ENCODE assay signal across 28 cellular contexts in the genomic region with DNA sequence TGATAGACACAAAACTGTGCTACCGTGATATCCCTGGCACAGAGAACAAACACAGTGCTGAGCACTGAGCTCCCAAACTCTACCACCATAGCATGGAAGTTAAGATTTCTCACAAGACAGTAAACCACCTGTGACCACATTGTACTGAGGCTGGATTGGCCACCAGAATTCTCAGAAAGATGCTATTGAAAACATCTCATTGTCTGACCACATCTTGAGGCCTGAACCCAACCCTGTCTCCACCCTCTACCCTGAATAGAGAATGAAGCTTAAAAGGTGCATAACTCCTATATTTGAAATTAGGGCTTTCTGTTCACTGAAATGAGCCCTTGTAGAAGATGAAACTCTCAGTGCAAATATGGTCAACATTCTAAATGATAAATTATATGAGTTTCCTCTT.
"Had no signal": no experiment of that assay in that cellular context is flagged by ENCODE, and none has a peak within 500 bp of the region (broad histone marks: within the 10 kb centered on the region; RNA-seq: fewer than 3 reads in every experiment).

No MANE protein-coding gene starts in this region.

- H3K4me3 ChIP-seq: colonic mucosa, coronary artery, dorsolateral prefrontal cortex, esophagus muscularis mucosa, esophagus squamous epithelium, gastrocnemius medialis, gastroesophageal sphincter, heart left ventricle, heart right ventricle, hepatocyte had no signal

- FAIRE-seq: endometrium, endothelial cell of umbilical vein, frontal cortex had no signal

- H3K27me3 ChIP-seq: colonic mucosa, esophagus muscularis mucosa, esophagus squamous epithelium, foreskin keratinocyte, gastrocnemius medialis, gastroesophageal sphincter, heart left ventricle, heart right ventricle, hepatocyte had no signal

- H3K9me3 ChIP-seq: colonic mucosa, esophagus muscularis mucosa, esophagus squamous epithelium, gastrocnemius medialis, gastroesophageal sphincter, heart left ventricle, heart right ventricle had no signal

- DNase-seq: colonic mucosa; cortex of kidney; dermis blood vessel endothelial cell; dorsolateral prefrontal cortex; effector CD4-positive, alpha-beta T cell; effector CD8-positive, alpha-beta T cell; effector memory CD4-positive, alpha-beta T cell; effector memory CD8-positive, alpha-beta T cell; endodermal cell; erythroblast; esophagus squamous epithelium; foreskin fibroblast; foreskin keratinocyte; foreskin melanocyte; gastrocnemius medialis; glutamatergic neuron; head of caudate nucleus; heart left ventricle; heart right ventricle had no signal

- H3K4me1 ChIP-seq: colonic mucosa, esophagus muscularis mucosa, esophagus squamous epithelium, foreskin keratinocyte, gastrocnemius medialis, gastroesophageal sphincter, heart left ventricle, heart right ventricle had no signal

- H3K27ac ChIP-seq: colonic mucosa, coronary artery, dorsolateral prefrontal cortex, epithelial cell of prostate, esophagus muscularis mucosa, esophagus squamous epithelium, foreskin keratinocyte, gastrocnemius medialis, gastroesophageal sphincter, heart left ventricle, heart right ventricle, hepatocyte had no signal

- H2AFZ ChIP-seq: hepatocyte had no signal

- H3K36me3 ChIP-seq: colonic mucosa, esophagus muscularis mucosa, esophagus squamous epithelium, gastrocnemius medialis, gastroesophageal sphincter, heart left ventricle, heart right ventricle had no signal

- ATAC-seq: effector memory CD8-positive, alpha-beta T cell; esophagus mucosa; foreskin keratinocyte; gastrocnemius medialis; gastroesophageal sphincter; heart left ventricle; heart right ventricle had no signal

- H3K79me2 ChIP-seq: hepatocyte had no signal

- H3K4me2 ChIP-seq: hepatocyte had no signal
